Comparison of ENCODE assay signal across 31 cellular contexts in the genomic region with DNA sequence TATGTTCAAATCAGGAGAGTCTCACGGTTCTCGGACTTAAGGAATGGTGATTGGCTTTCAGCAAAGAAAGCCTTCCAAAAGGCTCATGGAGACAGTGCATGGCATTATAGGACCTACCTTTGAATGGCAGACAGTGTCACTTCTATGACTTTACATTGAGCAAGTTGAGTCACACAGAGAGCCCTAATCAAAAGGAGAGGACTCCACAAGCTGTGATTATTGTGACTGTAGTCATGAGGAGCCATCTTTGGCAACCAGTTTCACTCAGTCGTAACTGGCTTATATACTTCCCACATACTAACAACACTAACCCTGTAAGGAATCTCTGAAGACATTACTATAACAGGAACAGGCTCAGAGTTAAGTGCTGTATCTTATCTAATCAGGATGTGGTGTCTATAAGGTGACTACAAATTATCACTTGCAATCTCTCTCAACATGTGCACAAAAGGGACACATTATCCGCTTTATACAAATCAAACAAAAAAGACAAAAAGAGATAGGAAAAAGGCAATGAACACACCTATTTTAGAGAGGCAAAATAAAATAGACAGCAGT. TPM values are rescaled to one million over a fixed set of nuclear protein-coding genes. Genes with fewer than 3 reads are reported as not detected.
"Had no signal": no experiment of that assay in that cellular context is flagged by ENCODE, and none has a peak within 500 bp of the region (broad histone marks: within the 10 kb centered on the region; RNA-seq: fewer than 3 reads in every experiment).

No MANE protein-coding gene starts in this region.

- DNase-seq: activated CD4-positive, alpha-beta T cell treated with anti-CD3 and anti-CD28 coated beads for 48 hours; activated CD8-positive, alpha-beta T cell treated with anti-CD3 and anti-CD28 coated beads for 36 hours; activated effector memory CD4-positive, alpha-beta T cell treated with Interleukin-2 at 50 U/mL for 16 hours; activated naive CD4-positive, alpha-beta T cell treated with anti-CD3 and anti-CD28 coated beads, Interleukin-2, amount 50 U/mL, for 16 hours; activated naive CD8-positive, alpha-beta T cell treated with anti-CD3 and anti-CD28 coated beads, Interleukin-2, amount 50 U/mL, for 24 hours; activated T-cell treated with anti-CD3 and anti-CD28 coated beads, Interleukin-2, amount 50 U/mL, for 48 hours; amygdala; caudate nucleus; foreskin fibroblast; head of caudate nucleus; hippocampal formation; left cardiac atrium; left ventricle myocardium superior; nephron progenitor cell; right lobe of liver; stimulated activated CD4-positive, alpha-beta T cell treated with anti-CD3 and anti-CD28 coated beads, Interleukin-2, amount 100 ng/mL, for 48 hours; stimulated activated naive CD8-positive, alpha-beta T cell treated with anti-CD3 and anti-CD28 coated beads, Interleukin-15, Interleukin-2, amounts not matched to agents 100 U/mL and 50 U/mL, for 24 hours; T-helper 1 cell; testis; transverse colon had no signal

- H3K36me3 ChIP-seq: neutrophil, right lobe of liver, transverse colon had no signal

- H3K27ac ChIP-seq: neutrophil, right lobe of liver, testis, transverse colon, VCaP had no signal

- H3K4me1 ChIP-seq: right lobe of liver, testis, transverse colon had no signal

- H3K4me1 Mint-ChIP-seq: nephron progenitor cell had no signal

- H3K27ac Mint-ChIP-seq: activated CD8-positive, alpha-beta T cell treated with anti-CD3 and anti-CD28 coated beads for 36 hours; activated naive CD8-positive, alpha-beta T cell treated with anti-CD3 and anti-CD28 coated beads, Interleukin-2, amount 50 U/mL, for 24 hours; nephron progenitor cell had no signal

- H3K4me3 Mint-ChIP-seq: activated CD8-positive, alpha-beta T cell treated with anti-CD3 and anti-CD28 coated beads for 36 hours; activated naive CD8-positive, alpha-beta T cell treated with anti-CD3 and anti-CD28 coated beads, Interleukin-2, amount 50 U/mL, for 24 hours; nephron progenitor cell had no signal

- ATAC-seq: activated CD8-positive, alpha-beta T cell treated with anti-CD3 and anti-CD28 coated beads for 36 hours; activated naive CD8-positive, alpha-beta T cell treated with anti-CD3 and anti-CD28 coated beads, Interleukin-2, amount 50 U/mL, for 24 hours; left cardiac atrium; left ventricle myocardium superior; right lobe of liver; stimulated activated naive CD8-positive, alpha-beta T cell treated with anti-CD3 and anti-CD28 coated beads, Interleukin-15, Interleukin-2, amounts not matched to agents 100 U/mL and 50 U/mL, for 24 hours had no signal

- H3K27me3 ChIP-seq: right lobe of liver, testis had no signal

- H3K4me3 ChIP-seq: right lobe of liver, testis, transverse colon had no signal

- H3K9me3 ChIP-seq: neutrophil, right lobe of liver, testis, transverse colon had no signal

RNA-seq across cellular contexts. Expression of a gene that starts 6.1 kb away (rescaled TPM):
- total RNA-seq: endothelial cell of umbilical vein, left cardiac atrium, left ventricle myocardium superior, lung microvascular endothelial cell, mucosa of gallbladder, osteocyte, posterior vena cava, renal cortical epithelial cell, right lobe of liver, skeletal muscle tissue, testis, transverse colon had no signal
- polyA plus RNA-seq: endothelial cell of umbilical vein, esophagus, keratinocyte had no signal

RNA-seq across cellular contexts. Expression of a gene that starts 27.4 kb away (rescaled TPM):
- total RNA-seq: activated CD8-positive, alpha-beta T cell treated with anti-CD3 and anti-CD28 coated beads for 36 hours; endothelial cell of umbilical vein; left cardiac atrium; left ventricle myocardium superior; lung microvascular endothelial cell; osteocyte; posterior vena cava; renal cortical epithelial cell; right lobe of liver; testis; transverse colon had no signal
- polyA plus RNA-seq: endothelial cell of umbilical vein, esophagus, keratinocyte had no signal

RNA-seq across cellular contexts. Expression of a gene that starts 54.7 kb away (rescaled TPM):
- total RNA-seq: activated CD8-positive, alpha-beta T cell treated with anti-CD3 and anti-CD28 coated beads for 36 hours; endothelial cell of umbilical vein; left cardiac atrium; left ventricle myocardium superior; lung microvascular endothelial cell; mucosa of gallbladder; osteocyte; posterior vena cava; renal cortical epithelial cell; right lobe of liver; skeletal muscle tissue; testis; transverse colon had no signal
- polyA plus RNA-seq: endothelial cell of umbilical vein, esophagus, keratinocyte had no signal
